11 cellular contexts compared by ENCODE assay signal in the genomic region with DNA sequence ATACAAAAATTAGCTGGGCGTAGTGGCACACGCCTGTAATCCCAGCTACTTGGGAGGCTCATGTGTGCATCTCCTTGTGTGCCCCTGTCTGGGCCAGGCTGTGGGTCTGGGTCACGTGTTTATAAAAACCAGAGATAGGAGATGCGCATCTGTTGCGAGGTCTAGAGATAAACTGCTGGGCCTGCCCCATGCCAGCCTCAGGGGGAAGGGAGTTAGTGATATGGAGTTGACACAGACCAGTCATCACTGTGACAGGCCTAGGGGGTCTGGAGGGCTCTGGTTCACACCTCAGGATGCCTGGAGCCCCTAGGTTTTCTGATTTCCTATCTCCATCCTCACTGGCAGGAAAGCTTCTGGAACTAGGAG. TPM values are rescaled to one million over a fixed set of nuclear protein-coding genes. Genes with fewer than 3 reads are reported as not detected.
DNase-seq lines count a peak whose midpoint lies in the region; ATAC-seq and TF ChIP-seq lines count a peak whose summit lies in the region.
"Not testable (repeated sequence)": the region's sequence is repeated elsewhere in the genome, so short reads cannot be mapped to it uniquely, and the experiment has no call there.
"Had no signal": no experiment of that assay in that cellular context is flagged by ENCODE, and none has a peak within 500 bp of the region (broad histone marks: within the 10 kb centered on the region; RNA-seq: fewer than 3 reads in every experiment).

No MANE protein-coding gene starts in this region.

- not testable (repeated sequence) for ATAC-seq in CD4-positive, alpha-beta T cell (ENCODE audit: poor library complexity); activated CD8-positive, alpha-beta memory T cell treated with anti-CD3 and anti-CD28 coated beads, Interleukin-2, amount 10 ng/mL, durations not matched to agents 7 days and 5 days; effector memory CD8-positive, alpha-beta T cell (replicated peaks)

- not testable (repeated sequence) for H3K36me3 ChIP-seq in KMS-11 (ENCODE audit: insufficient read depth)

- TF ChIP-seq CTCF in CD4-positive, alpha-beta T cell (IDR thresholded peaks at IDR 0.05); KMS-11 (conservative IDR thresholded peaks at IDR 0.05; ENCODE audit: low read depth, low read length); RWPE1 (conservative IDR thresholded peaks at IDR 0.05; ENCODE audit: low read depth): not testable (repeated sequence)

- not testable (repeated sequence) for H3K79me2 ChIP-seq in KMS-11 (ENCODE audit: insufficient read depth, low read depth)

- intact Hi-C loops in CD4-positive, alpha-beta T cell (cut with DNase I, micrococcal nuclease) = not testable (repeated sequence)

- H3K4me3 ChIP-seq in KMS-11 (IDR thresholded peaks at IDR 0.05; ENCODE audit: insufficient read depth, low read depth, low read length) = not testable (repeated sequence)

- H3K9ac ChIP-seq in KMS-11 = not testable (repeated sequence)

- CTCF ChIA-PET in CD4-positive, alpha-beta T cell (lab: Charles Lee) = interaction anchor here (3.4 to 3.9 kb wide), 2 partner anchors 7 to 12 kb away, joined by 24 to 29 read pairs; a partner anchor contains a TSS
- CTCF ChIA-PET in RWPE1 (lab: Yijun Ruan, JAX) = interaction anchor here (1.1 to 1.3 kb wide), 2 partner anchors 10 to 229 kb away, joined by 3 to 5 read pairs; no protein-coding TSS in a partner anchor
- CTCF ChIA-PET in activated CD8-positive, alpha-beta memory T cell treated with anti-CD3 and anti-CD28 coated beads, Interleukin-2, amount 10 ng/mL, durations not matched to agents 7 days and 5 days (lab: Charles Lee) = interaction anchor here (0.6 to 8.7 kb wide), 3 partner anchors 11 to 165 kb away, joined by 3 to 233 read pairs (median 135); a partner anchor contains a TSS

- peaks cover 70% of the 10 kb centered on the region for H3K4me1 Mint-ChIP-seq in CD4-positive, alpha-beta T cell (ENCODE audit: low read depth)
- peaks cover 59% of the 10 kb centered on the region for H3K4me1 Mint-ChIP-seq in T-helper 2 cell treated with Interferon-gamma antibody and Interleukin-4, amounts not matched to agents 5 μg/mL and 100 μg/mL, for 36 hours (ENCODE audit: low read depth)
- H3K4me1 Mint-ChIP-seq in activated CD8-positive, alpha-beta memory T cell treated with anti-CD3 and anti-CD28 coated beads, Interleukin-2, amount 10 ng/mL, durations not matched to agents 7 days and 5 days = peaks cover 61% of the 10 kb centered on the region
- H3K4me1 Mint-ChIP-seq in activated naive CD8-positive, alpha-beta T cell (ENCODE audit: low read depth) = peaks cover 73% of the 10 kb centered on the region
- peaks cover 18 to 46% of the 10 kb centered on the region in 2 donors for H3K4me1 Mint-ChIP-seq in effector memory CD8-positive, alpha-beta T cell (ENCODE audit: low read depth in 2 of 2)
- peaks cover 66% of the 10 kb centered on the region for H3K4me1 Mint-ChIP-seq in stimulated activated naive CD8-positive, alpha-beta T cell treated with anti-CD3 and anti-CD28 coated beads, Interleukin-15, Interleukin-2, amounts not matched to agents 100 ng/mL and 50 ng/mL, for 24 hours (ENCODE audit: low read depth)

- H3K27ac ChIP-seq in CD4-positive, alpha-beta T cell (ENCODE audit: low read depth, low read length) = peak overlapping the region; percentile 21
- H3K27ac ChIP-seq in KMS-11 (peak overlapping the region; percentile 57), RWPE1 (peak overlapping the region; percentile 76)

- H2AFZ ChIP-seq in KMS-11 (ENCODE audit: low read depth) = 0 out of 2 replicates have a peak overlapping the region, but pooled peaks have one; percentile 16

- POLR2A ChIA-PET in CD4-positive, alpha-beta T cell (lab: Charles Lee) = interaction anchor here (1.7 to 2.9 kb wide), 2 partner anchors 19 to 39 kb away, joined by 17 to 24 read pairs; a partner anchor contains a TSS
- POLR2A ChIA-PET in RWPE1 (lab: Yijun Ruan, JAX; ENCODE audit: low non-redundant PET) = not testable (repeated sequence)

- not testable (repeated sequence) for H3K27me3 ChIP-seq in CD4-positive, alpha-beta T cell (ENCODE audit: control insufficient read depth, insufficient read depth, low read length); KMS-11 (ENCODE audit: insufficient read depth, low read depth)

- not testable (repeated sequence) for H3K9me3 ChIP-seq in CD4-positive, alpha-beta T cell (ENCODE audit: control insufficient read depth, low read length)

- H3K27ac Mint-ChIP-seq in CD4-positive, alpha-beta T cell = peak overlapping the region; percentile 90
- peak overlapping the region; percentile 60 for H3K27ac Mint-ChIP-seq in T-helper 2 cell treated with Interferon-gamma antibody and Interleukin-4, amounts not matched to agents 5 μg/mL and 100 μg/mL, for 36 hours
- peak overlapping the region; percentile 76 for H3K27ac Mint-ChIP-seq in activated CD8-positive, alpha-beta memory T cell treated with anti-CD3 and anti-CD28 coated beads, Interleukin-2, amount 10 ng/mL, durations not matched to agents 7 days and 5 days
- H3K27ac Mint-ChIP-seq in activated naive CD8-positive, alpha-beta T cell = peak overlapping the region; percentile 70
- peak overlapping the region; percentile 65 to 87 for H3K27ac Mint-ChIP-seq in effector memory CD8-positive, alpha-beta T cell
- H3K27ac Mint-ChIP-seq in stimulated activated naive CD8-positive, alpha-beta T cell treated with anti-CD3 and anti-CD28 coated beads, Interleukin-15, Interleukin-2, amounts not matched to agents 100 ng/mL and 50 ng/mL, for 24 hours = peak overlapping the region; percentile 26

- H4K20me1 ChIP-seq in KMS-11 (ENCODE audit: insufficient read depth) = not testable (repeated sequence)

- H3K4me2 ChIP-seq in KMS-11 = peak overlapping the region; percentile 60; the same call in 1 of the 2 replicates

- not testable (repeated sequence) for H3K9me3 Mint-ChIP-seq in CD4-positive, alpha-beta T cell; T-helper 2 cell treated with Interferon-gamma antibody and Interleukin-4, amounts not matched to agents 5 μg/mL and 100 μg/mL, for 36 hours; activated CD8-positive, alpha-beta memory T cell treated with anti-CD3 and anti-CD28 coated beads, Interleukin-2, amount 10 ng/mL, durations not matched to agents 7 days and 5 days (ENCODE audit: low read depth); activated naive CD8-positive, alpha-beta T cell (ENCODE audit: low read depth); effector memory CD8-positive, alpha-beta T cell; stimulated activated naive CD8-positive, alpha-beta T cell treated with anti-CD3 and anti-CD28 coated beads, Interleukin-15, Interleukin-2, amounts not matched to agents 100 ng/mL and 50 ng/mL, for 24 hours

- not testable (repeated sequence) for H3K36me3 Mint-ChIP-seq in CD4-positive, alpha-beta T cell (ENCODE audit: low read depth); T-helper 2 cell treated with Interferon-gamma antibody and Interleukin-4, amounts not matched to agents 5 μg/mL and 100 μg/mL, for 36 hours (ENCODE audit: low read depth); activated CD8-positive, alpha-beta memory T cell treated with anti-CD3 and anti-CD28 coated beads, Interleukin-2, amount 10 ng/mL, durations not matched to agents 7 days and 5 days; activated naive CD8-positive, alpha-beta T cell; effector memory CD8-positive, alpha-beta T cell (ENCODE audit: insufficient read depth); stimulated activated naive CD8-positive, alpha-beta T cell treated with anti-CD3 and anti-CD28 coated beads, Interleukin-15, Interleukin-2, amounts not matched to agents 100 ng/mL and 50 ng/mL, for 24 hours (ENCODE audit: low read depth)

- H3K4me1 ChIP-seq in KMS-11 (ENCODE audit: low read depth, poor library complexity, severe bottlenecking) = peaks cover 43% of the 10 kb centered on the region

- peak overlapping the region; percentile 48 for H3K4me3 Mint-ChIP-seq in CD4-positive, alpha-beta T cell
- H3K4me3 Mint-ChIP-seq in T-helper 2 cell treated with Interferon-gamma antibody and Interleukin-4, amounts not matched to agents 5 μg/mL and 100 μg/mL, for 36 hours; activated CD8-positive, alpha-beta memory T cell treated with anti-CD3 and anti-CD28 coated beads, Interleukin-2, amount 10 ng/mL, durations not matched to agents 7 days and 5 days; stimulated activated naive CD8-positive, alpha-beta T cell treated with anti-CD3 and anti-CD28 coated beads, Interleukin-15, Interleukin-2, amounts not matched to agents 100 ng/mL and 50 ng/mL, for 24 hours: not testable (repeated sequence)
- H3K4me3 Mint-ChIP-seq in activated naive CD8-positive, alpha-beta T cell = peak overlapping the region; percentile 46
- peak overlapping the region; percentile 4 to 34 for H3K4me3 Mint-ChIP-seq in effector memory CD8-positive, alpha-beta T cell

- not testable (repeated sequence) for DNase-seq in CD4-positive, alpha-beta T cell; RWPE1 (ENCODE audit: low spot score); T-helper 2 cell treated with Interferon-gamma antibody and Interleukin-4, amounts not matched to agents 5 μg/mL and 100 μg/mL, for 36 hours (ENCODE audit: low spot score); activated CD8-positive, alpha-beta memory T cell treated with anti-CD3 and anti-CD28 coated beads, Interleukin-2, amount 10 ng/mL, durations not matched to agents 7 days and 5 days; effector memory CD8-positive, alpha-beta T cell

- H3K27me3 Mint-ChIP-seq in CD4-positive, alpha-beta T cell; T-helper 2 cell treated with Interferon-gamma antibody and Interleukin-4, amounts not matched to agents 5 μg/mL and 100 μg/mL, for 36 hours (ENCODE audit: low read depth); activated CD8-positive, alpha-beta memory T cell treated with anti-CD3 and anti-CD28 coated beads, Interleukin-2, amount 10 ng/mL, durations not matched to agents 7 days and 5 days; activated naive CD8-positive, alpha-beta T cell; effector memory CD8-positive, alpha-beta T cell; stimulated activated naive CD8-positive, alpha-beta T cell treated with anti-CD3 and anti-CD28 coated beads, Interleukin-15, Interleukin-2, amounts not matched to agents 100 ng/mL and 50 ng/mL, for 24 hours: not testable (repeated sequence)

RNA-seq across cellular contexts. Expression of a gene that starts 7.3 kb away (rescaled TPM):
- total RNA-seq in CD4-positive, alpha-beta T cell = 100 to 1,000 TPM in 1 of 2 experiments, 10 to 100 TPM in 1; 99.8 to 106 TPM
- 10 to 100 TPM in 1 of 2 experiments, 1 to 10 TPM in 1; 2.8 to 10.4 TPM for total RNA-seq in activated CD8-positive, alpha-beta memory T cell treated with anti-CD3 and anti-CD28 coated beads, Interleukin-2, amount 10 ng/mL, durations not matched to agents 7 days and 5 days

RNA-seq across cellular contexts. Expression of a gene that starts 19.1 kb away (rescaled TPM):
- 10 to 100 TPM; 30.5 to 30.6 TPM for total RNA-seq in CD4-positive, alpha-beta T cell
- total RNA-seq in activated CD8-positive, alpha-beta memory T cell treated with anti-CD3 and anti-CD28 coated beads, Interleukin-2, amount 10 ng/mL, durations not matched to agents 7 days and 5 days = 10 to 100 TPM; 34.3 to 43.1 TPM

RNA-seq across cellular contexts. Expression of a gene that starts 52.3 kb away (rescaled TPM):
- under 1 TPM; 0.25 to 0.27 TPM for total RNA-seq in CD4-positive, alpha-beta T cell
- total RNA-seq in activated CD8-positive, alpha-beta memory T cell treated with anti-CD3 and anti-CD28 coated beads, Interleukin-2, amount 10 ng/mL, durations not matched to agents 7 days and 5 days = not detected
- total RNA-seq: A172, B cell, H1 had no signal

Comparison
In these comparisons a context has a peak if more than half of its experiments do, and no peak if none do; other contexts are left out.
1. H3K27ac ChIP-seq: peak in every context shown above with its lines; median percentile 76 in RWPE1; 57 in KMS-11; 21 in CD4-positive, alpha-beta T cell.
2. H3K27ac Mint-ChIP-seq: peak in every context shown above with its lines; median percentile 90 in CD4-positive, alpha-beta T cell; 76 in activated CD8-positive, alpha-beta memory T cell treated with anti-CD3 and anti-CD28 coated beads, Interleukin-2, amount 10 ng/mL, durations not matched to agents 7 days and 5 days; 76 in effector memory CD8-positive, alpha-beta T cell; 70 in activated naive CD8-positive, alpha-beta T cell; 60 in T-helper 2 cell treated with Interferon-gamma antibody and Interleukin-4, amounts not matched to agents 5 μg/mL and 100 μg/mL, for 36 hours; 26 in stimulated activated naive CD8-positive, alpha-beta T cell treated with anti-CD3 and anti-CD28 coated beads, Interleukin-15, Interleukin-2, amounts not matched to agents 100 ng/mL and 50 ng/mL, for 24 hours.
3. RNA of a gene that starts 7.3 kb away (total RNA-seq): 99.8 to 106 TPM in CD4-positive, alpha-beta T cell; 2.8 to 10.4 TPM in activated CD8-positive, alpha-beta memory T cell treated with anti-CD3 and anti-CD28 coated beads, Interleukin-2, amount 10 ng/mL, durations not matched to agents 7 days and 5 days; every median in the first group is over 4 times any median in the second.